Comparison of ENCODE assay signal across 9 cellular contexts in genomic region chr22:27880778-27881394, GRCh38. TPM values are rescaled to one million over a fixed set of nuclear protein-coding genes. Genes with fewer than 3 reads are reported as not detected.
A peak's percentile ranks its signal among the peaks of the same experiment; 100 is the strongest.
DNase-seq lines count a peak whose midpoint lies in the region; ATAC-seq and TF ChIP-seq lines count a peak whose summit lies in the region.
"Had no signal": no experiment of that assay in that cellular context is flagged by ENCODE, and none has a peak within 500 bp of the region (broad histone marks: within the 10 kb centered on the region; RNA-seq: fewer than 3 reads in every experiment).

No MANE protein-coding gene starts in this region.

- no peaks in the 10 kb centered on the region for H3K9me3 Mint-ChIP-seq in effector memory CD8-positive, alpha-beta T cell

- TF ChIP-seq EP300 in tibial nerve (IDR thresholded peaks at IDR 0.05): no peak

- H3K36me3 Mint-ChIP-seq in effector memory CD8-positive, alpha-beta T cell (ENCODE audit: insufficient read depth): peaks cover 28% of the 10 kb centered on the region

- H3K36me3 ChIP-seq in tibial nerve: peaks cover 0 to 10% (median 0%) of the 10 kb centered on the region in 3 donors

- no peak overlapping the region for H3K27ac Mint-ChIP-seq in effector memory CD8-positive, alpha-beta T cell

- ATAC-seq in effector memory CD8-positive, alpha-beta T cell (replicated peaks): peak; percentile 22
- ATAC-seq in HG03280 (IDR thresholded peaks at IDR 0.05; ENCODE audit: unreplicated experiment): no peak

- H3K27ac ChIP-seq in HL-60 (replicated peaks): no peak overlapping the region
- peak overlapping the region; percentile 51 to 85 (median 74) for H3K27ac ChIP-seq in tibial nerve
- H3K27ac ChIP-seq: SJSA1 had no signal

- H3K27me3 Mint-ChIP-seq in effector memory CD8-positive, alpha-beta T cell: no peaks in the 10 kb centered on the region

- H3K9me3 ChIP-seq in tibial nerve: no peaks in the 10 kb centered on the region
- H3K9me3 ChIP-seq: SJSA1 had no signal

- no peak for TF ChIP-seq POLR2A in tibial nerve (IDR thresholded peaks at IDR 0.05)

- H3K27me3 ChIP-seq in HL-60 (ENCODE audit: insufficient read depth, poor library complexity, severe bottlenecking) (no peaks in the 10 kb centered on the region), tibial nerve (no peaks in the 10 kb centered on the region)
- H3K27me3 ChIP-seq: SJSA1 had no signal

- WGBS in tibial nerve, 2 donors: 19 to 22% methylated on average over 6 of the region's 6 CpGs

- no peak overlapping the region for H3K4me3 ChIP-seq in HL-60 (replicated peaks; ENCODE audit: insufficient read depth, low read length)
- no peak overlapping the region for H3K4me3 ChIP-seq in tibial nerve
- H3K4me3 ChIP-seq: SJSA1 had no signal

- peaks cover 8 to 16% of the 10 kb centered on the region in 2 donors for H3K4me1 Mint-ChIP-seq in effector memory CD8-positive, alpha-beta T cell (ENCODE audit: low read depth in 2 of 2)

- peak; percentile 48 for TF ChIP-seq CTCF in HL-60 (IDR thresholded peaks at IDR 0.05; ENCODE audit: insufficient read depth, low read length)
- TF ChIP-seq CTCF in tibial nerve (IDR thresholded peaks at IDR 0.05): peak; percentile 64 to 83 (median 77)

- peaks cover 0 to 67% (median 23%) of the 10 kb centered on the region in 4 donors for H3K4me1 ChIP-seq in tibial nerve

- peak; percentile 50 for DNase-seq in COR-L47 (lab: John Stamatoyannopoulos, UW)
- peak; percentile 18 to 34 for DNase-seq in HL-60 (ENCODE audit: low read depth in 1 of 2, low spot score in 1 of 2)
- peak; percentile 78 for DNase-seq in RKO (ENCODE audit: low spot score)
- peak; percentile 15 to 32 (median 23) for DNase-seq in effector memory CD8-positive, alpha-beta T cell
- DNase-seq in lung microvascular endothelial cell (ENCODE audit: low read depth in 2 of 2): peak; percentile 77 to 86
- DNase-seq in tibial nerve (ENCODE audit: low spot score in 2 of 2): peak in 1 of 2 donors; percentile 87
- DNase-seq in D341Med (ENCODE audit: low spot score): no peak

- H3K4me3 Mint-ChIP-seq in effector memory CD8-positive, alpha-beta T cell: no peak overlapping the region

RNA-seq across cellular contexts. Expression of gene PITPNB, which starts 38.2 kb away (rescaled TPM):
- total RNA-seq in lung microvascular endothelial cell (17.7 and 23.4 TPM in 2 replicates), tibial nerve (10 to 100 TPM; 37.5 to 53.7 (median 40.2) TPM)
